In the genomic region with DNA sequence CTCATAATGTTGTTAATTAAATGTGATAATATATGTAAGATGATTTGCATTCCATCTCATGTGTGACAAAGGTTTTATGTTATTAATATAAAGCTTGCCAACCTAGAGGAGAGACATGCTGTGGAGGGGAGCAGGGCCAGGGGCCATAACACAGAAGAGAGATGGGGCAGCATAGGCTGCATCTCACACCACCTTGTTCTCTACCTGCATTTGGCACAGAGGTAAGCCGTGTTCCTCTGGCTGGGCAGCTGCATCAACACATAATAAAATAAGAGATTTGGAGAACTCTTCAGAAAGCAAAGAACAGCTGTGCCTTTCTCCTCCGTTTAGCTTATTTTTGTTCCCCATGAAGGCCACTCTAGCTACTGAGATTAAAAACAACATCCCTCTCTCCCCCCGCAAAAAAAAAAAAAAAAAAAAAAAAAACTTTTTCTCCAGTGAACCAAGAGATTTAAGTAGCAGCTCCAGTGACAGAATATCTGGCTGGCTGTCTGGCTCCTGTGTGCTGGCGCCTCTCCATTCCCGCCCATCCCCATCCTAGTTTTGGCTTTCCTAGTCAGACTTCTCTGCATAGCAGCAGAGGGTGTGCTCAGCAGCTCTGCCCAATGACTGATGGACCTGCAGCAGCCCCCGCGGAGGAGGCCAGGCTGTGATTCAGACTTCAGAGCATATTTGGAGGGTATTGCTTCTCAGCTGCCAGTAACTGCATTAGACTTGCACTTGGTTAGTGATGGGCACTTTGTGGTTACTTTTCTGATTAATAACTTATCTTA, we compare ENCODE assay signal across 10 cellular contexts. TPM values are rescaled to one million over a fixed set of nuclear protein-coding genes. Genes with fewer than 3 reads are reported as not detected.
DNase-seq lines count a peak whose midpoint lies in the region; ATAC-seq and TF ChIP-seq lines count a peak whose summit lies in the region.
"Had no signal": no experiment of that assay in that cellular context is flagged by ENCODE, and none has a peak within 500 bp of the region (broad histone marks: within the 10 kb centered on the region; RNA-seq: fewer than 3 reads in every experiment).

No MANE protein-coding gene starts in this region.

- peaks cover 17% of the 10 kb centered on the region for H3K27me3 ChIP-seq in left ventricle myocardium inferior (ENCODE audit: low read depth)
- H3K27me3 ChIP-seq: colonic mucosa had no signal

- H3K9me3 ChIP-seq in left ventricle myocardium inferior (replicated peaks): no peaks in the 10 kb centered on the region
- H3K9me3 ChIP-seq: colonic mucosa had no signal

- TF ChIP-seq CTCF in left ventricle myocardium inferior (IDR thresholded peaks at IDR 0.05; ENCODE audit: borderline replicate concordance): no peak

- H3K4me1 ChIP-seq in left ventricle myocardium inferior: no peaks in the 10 kb centered on the region
- H3K4me1 ChIP-seq: colonic mucosa had no signal

- no peak for ATAC-seq in HG02678 (IDR thresholded peaks at IDR 0.05; ENCODE audit: unreplicated experiment)

- peak; percentile 29 for DNase-seq in GOT3 (lab: John Stamatoyannopoulos, UW)
- peak; percentile 42 for DNase-seq in SW480 (ENCODE audit: low spot score)
- DNase-seq in left ventricle myocardium inferior: peak; percentile 19
- DNase-seq in stromal cell of bone marrow (ENCODE audit: low read depth): peak; percentile 74
- no peak for DNase-seq in NCI-H510A (lab: John Stamatoyannopoulos, UW)
- DNase-seq in germinal center (ENCODE audit: low spot score): no peak
- DNase-seq in NCI-H2227 (lab: John Stamatoyannopoulos, UW; ENCODE audit: unreplicated experiment): no peak
- DNase-seq: colonic mucosa, NCI-H187 treated with DMSO at 0.1 percent for 48 hours had no signal

- H3K36me3 ChIP-seq in left ventricle myocardium inferior: no peaks in the 10 kb centered on the region
- H3K36me3 ChIP-seq: colonic mucosa had no signal

- H3K27ac ChIP-seq in left ventricle myocardium inferior (replicated peaks): no peak overlapping the region
- H3K27ac ChIP-seq: colonic mucosa had no signal

- H3K4me3 ChIP-seq in left ventricle myocardium inferior: no peak overlapping the region
- H3K4me3 ChIP-seq: colonic mucosa had no signal

- intact Hi-C loops in left ventricle myocardium inferior (cut with micrococcal nuclease): no loop called here

RNA-seq across cellular contexts. Expression of a gene that starts 52.2 kb away (rescaled TPM):
- total RNA-seq in left ventricle myocardium inferior: not detected

Comparison
In these comparisons a context has a peak if more than half of its experiments do, and no peak if none do; other contexts are left out.
1. DNase-seq: peak in GOT3 (single experiment), SW480 (single experiment), left ventricle myocardium inferior (single experiment) and stromal cell of bone marrow (single experiment); none in NCI-H510A (single experiment), germinal center (single experiment) and NCI-H2227 (single experiment).